Comparison of ENCODE assay signal across 8 cellular contexts in the genomic region with DNA sequence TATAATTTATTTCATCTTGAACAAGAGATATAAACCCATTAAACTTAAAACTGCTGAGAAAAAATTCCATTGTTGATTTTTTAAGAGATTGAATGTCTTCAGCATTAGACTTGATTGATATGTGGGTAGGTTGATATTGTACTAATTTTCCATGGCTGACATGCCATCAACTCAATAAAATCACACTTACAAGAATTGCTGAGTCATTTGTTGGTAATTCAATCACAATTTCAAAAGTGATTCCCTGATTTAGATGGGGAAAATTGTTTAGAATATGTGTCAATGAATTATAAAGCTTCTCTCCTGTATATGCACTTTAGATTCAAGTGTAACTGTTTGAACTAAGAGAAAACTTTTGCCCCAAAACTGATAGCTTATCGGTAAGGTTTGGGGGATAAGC.
"Had no signal": no experiment of that assay in that cellular context is flagged by ENCODE, and none has a peak within 500 bp of the region (broad histone marks: within the 10 kb centered on the region; RNA-seq: fewer than 3 reads in every experiment).

No MANE protein-coding gene starts in this region.

- H3K36me3 Mint-ChIP-seq: IgD-negative memory B cell had no signal

- H3K27ac ChIP-seq: GM23248, HL-60 had no signal

- H3K9ac ChIP-seq: GM23248 had no signal

- FAIRE-seq: H54 had no signal

- H2AFZ ChIP-seq: GM23248 had no signal

- H3K4me3 ChIP-seq: GM23248 had no signal

- H3K27ac Mint-ChIP-seq: H9, IgD-negative memory B cell had no signal

- H3K4me1 Mint-ChIP-seq: H9, IgD-negative memory B cell had no signal

- H3K4me3 Mint-ChIP-seq: H9, IgD-negative memory B cell had no signal

- H3K27me3 Mint-ChIP-seq: IgD-negative memory B cell had no signal

- DNase-seq: GM23248, GOT3, H9, HCEC 1CT, KG1 had no signal
